Comparison of ENCODE assay signal across 21 cellular contexts in the genomic region with DNA sequence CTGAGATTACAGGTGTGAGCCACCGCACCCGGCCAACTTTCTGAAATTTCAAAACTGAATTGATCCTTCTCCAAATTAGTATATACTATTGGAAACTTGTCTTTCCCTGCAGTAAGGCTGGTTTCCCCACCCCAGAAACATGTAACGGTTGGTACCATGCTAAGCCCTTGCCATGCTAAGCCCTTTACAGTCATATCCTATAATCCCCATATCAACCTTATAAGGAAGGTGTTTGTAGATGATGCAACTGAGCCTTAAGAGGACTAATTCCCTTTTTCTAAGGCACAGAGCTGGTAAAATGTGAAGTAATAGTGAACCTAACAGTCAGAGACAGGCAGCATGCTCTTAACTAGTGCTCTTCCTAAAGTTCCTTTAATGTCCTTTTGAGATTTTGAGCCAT.
"Had no signal": no experiment of that assay in that cellular context is flagged by ENCODE, and none has a peak within 500 bp of the region (broad histone marks: within the 10 kb centered on the region; RNA-seq: fewer than 3 reads in every experiment).

No MANE protein-coding gene starts in this region.

- DNase-seq: activated B cell treated with CpG ODN at 0.5 μM for 24 hours; activated CD4-positive, alpha-beta memory T cell treated with anti-CD3 and anti-CD28 coated beads, Interleukin-2, amount 10 ng/mL, durations not matched to agents 7 days and 5 days; activated CD4-positive, alpha-beta T cell treated with anti-CD3 and anti-CD28 coated beads for 36 hours; activated CD4-positive, alpha-beta T cell treated with anti-CD3 and anti-CD28 coated beads, Interleukin-2, amount 50 U/mL, for 1 hour; activated gamma-delta T cell; activated naive CD4-positive, alpha-beta T cell treated with anti-CD3 and anti-CD28 coated beads for 36 hours; activated T-cell treated with anti-CD3 and anti-CD28 coated beads for 4 hours; activated T-cell treated with anti-CD3 and anti-CD28 coated beads, Interleukin-2, amount 50 U/mL, for 48 hours; amygdala; brain microvascular endothelial cell; KG1; NCI-H1105 treated with DMSO at 0.1 percent for 48 hours; NCI-H1436 treated with DMSO at 0.1 percent for 48 hours; NCI-H187; NCI-H2081; NCI-H446 treated with DMSO at 0.1 percent for 48 hours; NCI-H524 treated with DMSO at 0.1 percent for 48 hours; NCI-H748 treated with DMSO at 0.1 percent for 48 hours; PC-9; SHP77 treated with DMSO at 0.1 percent for 48 hours; SW 1271 had no signal
